In genomic region chr11:1509626-1510255, GRCh38 we compare ENCODE assay signal across 13 cellular contexts.
"Had no signal": no experiment of that assay in that cellular context is flagged by ENCODE, and none has a peak within 500 bp of the region (broad histone marks: within the 10 kb centered on the region; RNA-seq: fewer than 3 reads in every experiment).

No MANE protein-coding gene starts in this region.

- H3K27me3 Mint-ChIP-seq: activated naive CD8-positive, alpha-beta T cell treated with anti-CD3 and anti-CD28 coated beads, Interleukin-2, amount 10 ng/mL, durations not matched to agents 7 days and 5 days; dendritic cell treated with granulocyte-macrophage colony-stimulating factor and Interleukin-4, amounts not matched to agents 40 ng/mL and 50 ng/mL, for 4 days; stimulated activated naive CD8-positive, alpha-beta T cell treated with anti-CD3 and anti-CD28 coated beads, Interleukin-15, amount 100 ng/mL, for 72 hours had no signal

- DNase-seq: activated CD4-positive, alpha-beta T cell treated with anti-CD3 and anti-CD28 coated beads for 48 hours; activated naive CD8-positive, alpha-beta T cell treated with anti-CD3 and anti-CD28 coated beads, Interleukin-2, amount 10 ng/mL, durations not matched to agents 7 days and 5 days; central memory CD4-positive, alpha-beta T cell; erythroblast; hippocampal formation; ovary; stimulated activated CD4-positive, alpha-beta T cell treated with anti-CD3 and anti-CD28 coated beads, Interleukin-2, amount 100 ng/mL, for 48 hours; stimulated activated naive CD8-positive, alpha-beta T cell treated with anti-CD3 and anti-CD28 coated beads, Interleukin-15, amount 100 ng/mL, for 72 hours; T1000 had no signal

- ATAC-seq: stimulated activated naive CD8-positive, alpha-beta T cell treated with anti-CD3 and anti-CD28 coated beads, Interleukin-15, amount 100 ng/mL, for 72 hours had no signal

- H3K27me3 ChIP-seq: ovary had no signal

- H3K4me3 Mint-ChIP-seq: activated naive CD8-positive, alpha-beta T cell treated with anti-CD3 and anti-CD28 coated beads, Interleukin-2, amount 10 ng/mL, durations not matched to agents 7 days and 5 days; dendritic cell treated with granulocyte-macrophage colony-stimulating factor and Interleukin-4, amounts not matched to agents 40 ng/mL and 50 ng/mL, for 4 days; stimulated activated naive CD8-positive, alpha-beta T cell treated with anti-CD3 and anti-CD28 coated beads, Interleukin-15, amount 100 ng/mL, for 72 hours had no signal

- H3K27ac Mint-ChIP-seq: activated naive CD8-positive, alpha-beta T cell treated with anti-CD3 and anti-CD28 coated beads, Interleukin-2, amount 10 ng/mL, durations not matched to agents 7 days and 5 days; activated T-helper 2 cell treated with anti-CD3 and anti-CD28 coated beads, Interferon-gamma antibody, Interleukin-2, Interleukin-4, amounts not matched to agents 10 μg/mL and 5 μg/mL and 100 μg/mL, durations not matched to agents 14 hours and 24 hours and 36 hours; dendritic cell treated with granulocyte-macrophage colony-stimulating factor and Interleukin-4, amounts not matched to agents 40 ng/mL and 50 ng/mL, for 4 days had no signal

- H3K4me3 ChIP-seq: ovary, thoracic aorta had no signal

- H3K27ac ChIP-seq: ovary, VCaP had no signal

- H3K36me3 ChIP-seq: ovary, thoracic aorta had no signal

- H3K9me3 Mint-ChIP-seq: activated naive CD8-positive, alpha-beta T cell treated with anti-CD3 and anti-CD28 coated beads, Interleukin-2, amount 10 ng/mL, durations not matched to agents 7 days and 5 days; activated T-helper 2 cell treated with anti-CD3 and anti-CD28 coated beads, Interferon-gamma antibody, Interleukin-2, Interleukin-4, amounts not matched to agents 10 μg/mL and 5 μg/mL and 100 μg/mL, durations not matched to agents 14 hours and 24 hours and 36 hours; dendritic cell treated with granulocyte-macrophage colony-stimulating factor and Interleukin-4, amounts not matched to agents 40 ng/mL and 50 ng/mL, for 4 days; stimulated activated naive CD8-positive, alpha-beta T cell treated with anti-CD3 and anti-CD28 coated beads, Interleukin-15, amount 100 ng/mL, for 72 hours had no signal

- H3K9me3 ChIP-seq: ovary, thoracic aorta had no signal
